ENCODE assay signal across 1 cellular context in genomic region chr10:120459185-120459584, GRCh38.
TF ChIP-seq lines count a peak whose summit lies in the region.

No MANE protein-coding gene starts in this region.

TF ChIP-seq in K562, 482 proteins besides CTCF, POLR2A, EP300 and RAD21 (continued from another document):
- TF ChIP-seq PCBP2 (IDR thresholded peaks at IDR 0.05; ENCODE audit: low read depth, low read length, poor library complexity, severe bottlenecking) (no peak), TAL1 (IDR thresholded peaks at IDR 0.05) (peak; percentile 45; the same call in 1 of the 2 replicates), SAFB2 (IDR thresholded peaks at IDR 0.05; ENCODE audit: borderline replicate concordance, low read depth, low read length, severe bottlenecking) (no peak), ZKSCAN8 (CRISPR knock-in tag; IDR thresholded peaks at IDR 0.05) (no peak), ZFPM2 (CRISPR knock-in tag; IDR thresholded peaks at IDR 0.05) (no peak), TAF1 (IDR thresholded peaks at IDR 0.05; ENCODE audit: control insufficient read depth, extremely low read depth, insufficient read depth, low read length, severe bottlenecking) (no peak), CTBP1 (IDR thresholded peaks at IDR 0.05; ENCODE audit: borderline replicate concordance) (peak; percentile 21; the same call in 1 of the 2 replicates), ZBTB49 (CRISPR knock-in tag; IDR thresholded peaks at IDR 0.05; ENCODE audit: borderline replicate concordance) (no peak), ARHGAP35 (IDR thresholded peaks at IDR 0.05; ENCODE audit: partially characterized antibody) (no peak), ELF1 (tag; IDR thresholded peaks at IDR 0.05) (no peak), ZNF133 (CRISPR knock-in tag; IDR thresholded peaks at IDR 0.05) (no peak), ZNF277 (CRISPR knock-in tag; IDR thresholded peaks at IDR 0.05; ENCODE audit: borderline replicate concordance) (no peak), ZBTB34 (CRISPR knock-in tag; IDR thresholded peaks at IDR 0.05) (no peak), ZNF77 (CRISPR knock-in tag; IDR thresholded peaks at IDR 0.05) (no peak), U2AF2 (optimal IDR thresholded peaks at IDR 0.05; ENCODE audit: low read depth, low read length) (no peak), BRD4 (IDR thresholded peaks at IDR 0.05) (no peak), ETS2 (tag; IDR thresholded peaks at IDR 0.05; ENCODE audit: borderline replicate concordance, poor library complexity, severe bottlenecking) (no peak), ZNF609 (CRISPR knock-in tag; IDR thresholded peaks at IDR 0.05; ENCODE audit: borderline replicate concordance) (no peak), FOXM1 (IDR thresholded peaks at IDR 0.05; ENCODE audit: low read depth) (no peak), FOXM1 (CRISPR knock-in tag; IDR thresholded peaks at IDR 0.05; ENCODE audit: low read depth) (no peak), ZBTB1 (CRISPR knock-in tag; IDR thresholded peaks at IDR 0.05; ENCODE audit: borderline replicate concordance, low read depth) (no peak), SNRNP70 (optimal IDR thresholded peaks at IDR 0.05; ENCODE audit: low read depth, low read length) (no peak), CHD7 (IDR thresholded peaks at IDR 0.05; ENCODE audit: low read depth, low read length) (no peak), NCOR1 (IDR thresholded peaks at IDR 0.05) (peak; percentile 38; the same call in 1 of the 2 replicates), HNRNPLL (IDR thresholded peaks at IDR 0.05; ENCODE audit: low read depth, low read length, poor library complexity, severe bottlenecking) (no peak), NFIC (IDR thresholded peaks at IDR 0.05) (0 out of 2 replicates have a peak, but pooled peaks have one; percentile 23), CBFA2T3 (IDR thresholded peaks at IDR 0.05) (peak; percentile 67), CEBPB (tag; IDR thresholded peaks at IDR 0.05) (no peak), SIN3A (IDR thresholded peaks at IDR 0.05; ENCODE audit: borderline replicate concordance in 2 of 2, control insufficient read depth in 1 of 2, low read depth in 2 of 2, low read length in 2 of 2) (no peak)
